12 cellular contexts compared by ENCODE assay signal in genomic region chr17:63039899-63040602, GRCh38.
A peak's percentile ranks its signal among the peaks of the same experiment; 100 is the strongest.
DNase-seq lines count a peak whose midpoint lies in the region; ATAC-seq and TF ChIP-seq lines count a peak whose summit lies in the region.
"Had no signal": no experiment of that assay in that cellular context is flagged by ENCODE, and none has a peak within 500 bp of the region (broad histone marks: within the 10 kb centered on the region; RNA-seq: fewer than 3 reads in every experiment).

No MANE protein-coding gene starts in this region.

- no peaks in the 10 kb centered on the region for H4K20me1 ChIP-seq in HCT116 (ENCODE audit: insufficient read depth)
- H4K20me1 ChIP-seq: BLaER1 treated with 17β-estradiol and CSF1 and Interleukin-3, amounts not matched to agents 10 nM and 100 nM had no signal

- intact Hi-C loops in HCT116 (cut with micrococcal nuclease): no loop called here

- H3K9me2 ChIP-seq in HCT116 (ENCODE audit: insufficient read depth): no peaks in the 10 kb centered on the region; the same call in 1 of the 2 replicates

- peak overlapping the region; percentile 1 to 48; a peak in 2 of 4 replicates for H3K4me3 ChIP-seq in HCT116 (replicated peaks in 1 of 2; ENCODE audit: low read depth in 1 of 2, low read length in 2 of 2)
- no peak overlapping the region for H3K4me3 ChIP-seq in foreskin fibroblast (ENCODE audit: low read depth in 1 of 2, low read length in 2 of 2)
- H3K4me3 ChIP-seq in gastroesophageal sphincter: peak overlapping the region in 1 of 2 donors; percentile 0
- H3K4me3 ChIP-seq: BLaER1 treated with 17β-estradiol and CSF1 and Interleukin-3, amounts not matched to agents 10 nM and 100 nM; right lobe of liver had no signal

- TF ChIP-seq CTCF in HCT116 (IDR thresholded peaks at IDR 0.05 in 2 of 3, conservative IDR thresholded peaks at IDR 0.05 in 1 of 3; ENCODE audit: borderline replicate concordance in 1 of 3, insufficient read depth in 1 of 3, low read depth in 2 of 3, low read length in 2 of 3): no peak
- TF ChIP-seq CTCF in RWPE1 (conservative IDR thresholded peaks at IDR 0.05; ENCODE audit: low read depth): no peak
- no peak for TF ChIP-seq CTCF in foreskin fibroblast (IDR thresholded peaks at IDR 0.05; ENCODE audit: low read depth, low read length)
- TF ChIP-seq CTCF in gastroesophageal sphincter (IDR thresholded peaks at IDR 0.05): no peak

- POLR2A ChIA-PET in HCT116 (lab: Charles Lee): no interaction called here
- POLR2A ChIA-PET in RWPE1 (lab: Yijun Ruan, JAX; ENCODE audit: low non-redundant PET): no interaction called here

- WGBS in gastroesophageal sphincter (ENCODE audit: low coverage in 1 of 2), 2 donors: 43 to 51% methylated on average over 5 of the region's 5 CpGs

- CTCF ChIA-PET in HCT116 (lab: Charles Lee) (interaction anchor here (1.1 kb wide), 1 partner anchor 45 kb away, joined by 3 read pairs; no protein-coding TSS in a partner anchor), RWPE1 (lab: Yijun Ruan, JAX) (interaction anchor here (0.6 to 1.4 kb wide), 3 partner anchors 41 to 1446 kb away, joined by 3 read pairs; no protein-coding TSS in a partner anchor)

- no TSS peak for BruUV-seq in HCT116 (replicated peaks; lab: Mats Ljungman, UMichigan)

- no peak for TF ChIP-seq POLR2A in HCT116 (IDR thresholded peaks at IDR 0.05; ENCODE audit: borderline replicate concordance, extremely low read depth, insufficient read depth, insufficient read length)
- TF ChIP-seq POLR2A in gastroesophageal sphincter (IDR thresholded peaks at IDR 0.05): no peak

- ATAC-seq in HCT116 (peak; percentile 82), GM18511 (IDR thresholded peaks at IDR 0.05; ENCODE audit: unreplicated experiment) (no peak), gastroesophageal sphincter (no peak), HG03442 (IDR thresholded peaks at IDR 0.05; ENCODE audit: unreplicated experiment) (no peak), HG03108 (IDR thresholded peaks at IDR 0.05; ENCODE audit: unreplicated experiment) (no peak)
- ATAC-seq: right lobe of liver had no signal

- no peaks in the 10 kb centered on the region for H3K27me3 ChIP-seq in HCT116 (ENCODE audit: insufficient read depth, low read length)
- H3K27me3 ChIP-seq in gastroesophageal sphincter: no peaks in the 10 kb centered on the region
- H3K27me3 ChIP-seq: BLaER1 treated with 17β-estradiol and CSF1 and Interleukin-3, amounts not matched to agents 10 nM and 100 nM; right lobe of liver had no signal

- H3K9me3 ChIP-seq in HCT116 (ENCODE audit: control insufficient read depth in 1 of 2, insufficient read depth in 1 of 2, low read depth in 1 of 2, low read length in 2 of 2) (no peaks in the 10 kb centered on the region), gastroesophageal sphincter (no peaks in the 10 kb centered on the region)
- H3K9me3 ChIP-seq: BLaER1 treated with 17β-estradiol and CSF1 and Interleukin-3, amounts not matched to agents 10 nM and 100 nM; right lobe of liver had no signal

- H3K79me2 ChIP-seq in HCT116 (ENCODE audit: insufficient read depth, low read length): peaks cover 11% of the 10 kb centered on the region

- DNase-seq in A172 (ENCODE audit: low spot score): peak; percentile 68
- peak; percentile 37 for DNase-seq in HCT116 (ENCODE audit: low read depth, low spot score)
- DNase-seq in RWPE1 (ENCODE audit: low spot score): peak; percentile 41
- peak; percentile 40 to 76 for DNase-seq in foreskin fibroblast
- DNase-seq: kidney, NCI-H446, right lobe of liver had no signal

- H3K27ac ChIP-seq in HCT116 (ENCODE audit: low read depth, low read length): no peak overlapping the region
- no peak overlapping the region for H3K27ac ChIP-seq in RWPE1
- H3K27ac ChIP-seq in gastroesophageal sphincter: no peak overlapping the region
- H3K27ac ChIP-seq: BLaER1 treated with 17β-estradiol and CSF1 and Interleukin-3, amounts not matched to agents 10 nM and 100 nM; right lobe of liver had no signal

- H3K9ac ChIP-seq in HCT116 (ENCODE audit: low read length): peak overlapping the region; percentile 17
- H3K9ac ChIP-seq: BLaER1 treated with 17β-estradiol and CSF1 and Interleukin-3, amounts not matched to agents 10 nM and 100 nM had no signal

- peaks cover 25 to 34% of the 10 kb centered on the region in 2 experiments for H3K4me1 ChIP-seq in HCT116 (ENCODE audit: control insufficient read depth in 1 of 2, insufficient read depth in 2 of 2, low read length in 2 of 2)
- peaks cover 0 to 21% (median 5%) of the 10 kb centered on the region in 3 donors for H3K4me1 ChIP-seq in gastroesophageal sphincter
- H3K4me1 ChIP-seq: right lobe of liver had no signal

- no peak for TF ChIP-seq EP300 in gastroesophageal sphincter (IDR thresholded peaks at IDR 0.05)

- RAD21 ChIA-PET in HCT116 (lab: Charles Lee; ENCODE audit: low non-redundant PET in 1 of 2, low total read pairs in 2 of 2, uncharacterized antibody in 2 of 2, unreplicated experiment in 2 of 2): no interaction called here

- H3K36me3 ChIP-seq in HCT116 (ENCODE audit: control insufficient read depth in 1 of 2, insufficient read depth in 2 of 2, low read length in 2 of 2) (no peaks in the 10 kb centered on the region), gastroesophageal sphincter (no peaks in the 10 kb centered on the region)
- H3K36me3 ChIP-seq: BLaER1 treated with 17β-estradiol and CSF1 and Interleukin-3, amounts not matched to agents 10 nM and 100 nM; right lobe of liver had no signal

- TF ChIP-seq RAD21 in HCT116 (IDR thresholded peaks at IDR 0.05; ENCODE audit: low read depth): no peak

- H2AFZ ChIP-seq in HCT116 (ENCODE audit: low read depth, low read length, poor library complexity, severe bottlenecking): no peak overlapping the region

- H3K4me2 ChIP-seq in HCT116 (ENCODE audit: low read length): peak overlapping the region; percentile 77
- H3K4me2 ChIP-seq: BLaER1 treated with 17β-estradiol and CSF1 and Interleukin-3, amounts not matched to agents 10 nM and 100 nM had no signal

TF ChIP-seq in HCT116, 20 proteins besides CTCF, POLR2A, EP300 and RAD21 (continues in another document):
- TF ChIP-seq ELF1 (IDR thresholded peaks at IDR 0.05; ENCODE audit: borderline replicate concordance, low read depth) (no peak), ZNF274 (IDR thresholded peaks at IDR 0.05; ENCODE audit: low read depth, low read length) (no peak), ZFX (IDR thresholded peaks at IDR 0.05) (no peak), SRF (IDR thresholded peaks at IDR 0.05; ENCODE audit: low read depth) (no peak), MAX (IDR thresholded peaks at IDR 0.05) (0 out of 2 replicates have a peak, but pooled peaks have one; percentile 6), TCF7L2 (IDR thresholded peaks at IDR 0.05; ENCODE audit: borderline replicate concordance, extremely low read depth, insufficient read depth, insufficient read length) (no peak), CEBPB (IDR thresholded peaks at IDR 0.05; ENCODE audit: low read depth) (peak; percentile 28; the same call in 1 of the 2 replicates), CBX3 (IDR thresholded peaks at IDR 0.05; ENCODE audit: low read depth) (no peak; the same call in 1 of the 2 replicates), SIN3A (IDR thresholded peaks at IDR 0.05; ENCODE audit: low read depth) (0 out of 2 replicates have a peak, but pooled peaks have one; percentile 20), REST (IDR thresholded peaks at IDR 0.05; ENCODE audit: low read depth) (peak; percentile 11; the same call in 1 of the 2 replicates), FOSL1 (IDR thresholded peaks at IDR 0.05; ENCODE audit: low read depth) (peak; percentile 55; the same call in 1 of the 2 replicates), EZH2phosphoT487 (IDR thresholded peaks at IDR 0.05; ENCODE audit: borderline replicate concordance) (no peak), YY1 (IDR thresholded peaks at IDR 0.05; ENCODE audit: extremely low read depth, insufficient replicate concordance, low read depth, low read length) (no peak), JUND (IDR thresholded peaks at IDR 0.05) (0 out of 2 replicates have a peak, but pooled peaks have one; percentile 30), EZH2 (IDR thresholded peaks at IDR 0.05) (no peak), EGR1 (IDR thresholded peaks at IDR 0.05; ENCODE audit: low read depth) (no peak)

Comparison
In these comparisons a context has a peak if more than half of its experiments do, and no peak if none do; other contexts are left out.
1. H3K4me3 ChIP-seq: peak in HCT116 (2 of 2); none in foreskin fibroblast (0 of 2).
2. Peak in every context shown above with its lines, with median percentiles within 50 percentile points of each other: DNase-seq.